24 cellular contexts compared by ENCODE assay signal in genomic region chr7:20053334-20054104, GRCh38.
A peak's percentile ranks its signal among the peaks of the same experiment; 100 is the strongest.
DNase-seq lines count a peak whose midpoint lies in the region; ATAC-seq and TF ChIP-seq lines count a peak whose summit lies in the region.
"Had no signal": no experiment of that assay in that cellular context is flagged by ENCODE, and none has a peak within 500 bp of the region (broad histone marks: within the 10 kb centered on the region; RNA-seq: fewer than 3 reads in every experiment).

No MANE protein-coding gene starts in this region.

- H2AK5ac ChIP-seq in trophoblast cell (ENCODE audit: low read length), result no peak overlapping the region

- peaks cover 16% of the 10 kb centered on the region for H3K9me3 Mint-ChIP-seq in endodermal cell

- H3K9ac ChIP-seq in HUES48 (ENCODE audit: low read depth, low read length) (no peak overlapping the region), endodermal cell (ENCODE audit: extremely low read depth, low read length, poor library complexity, severe bottlenecking) (no peak overlapping the region), iPS-18a (ENCODE audit: low read length) (peak overlapping the region; percentile 30), trophoblast cell (ENCODE audit: low read length) (no peak overlapping the region)

- H4K12ac ChIP-seq in trophoblast cell (ENCODE audit: low read depth, low read length), result no peak overlapping the region

- peaks cover 25% of the 10 kb centered on the region for H3K36me3 Mint-ChIP-seq in endodermal cell (ENCODE audit: low read depth)
- H3K36me3 Mint-ChIP-seq: CD8-positive, alpha-beta T cell had no signal

- no peak overlapping the region for H3K4me2 ChIP-seq in trophoblast cell (ENCODE audit: low read length)

- H3K27ac Mint-ChIP-seq in endodermal cell, result peak overlapping the region; percentile 9
- H3K27ac Mint-ChIP-seq: CD8-positive, alpha-beta T cell had no signal

- H3K27ac ChIP-seq in HUES48 (ENCODE audit: low read depth, low read length) (peak overlapping the region; percentile 91), endodermal cell (ENCODE audit: low read depth, low read length) (no peak overlapping the region), iPS-18a (ENCODE audit: low read length) (no peak overlapping the region), trophoblast cell (ENCODE audit: low read depth, low read length) (no peak overlapping the region), SJCRH30 (no peak overlapping the region), coronary artery (no peak overlapping the region)
- H3K27ac ChIP-seq: C4-2B had no signal

- H3K14ac ChIP-seq in trophoblast cell (ENCODE audit: low read length), result no peak overlapping the region

- H3K4me3 ChIP-seq in HUES48 (ENCODE audit: low read depth, low read length) (peak overlapping the region; percentile 42; the same call in 1 of the 2 replicates), endodermal cell (ENCODE audit: low read length) (no peak overlapping the region), iPS-18a (ENCODE audit: low read length) (peak overlapping the region; percentile 14), trophoblast cell (ENCODE audit: low read depth, low read length) (no peak overlapping the region), SJCRH30 (no peak overlapping the region), coronary artery (no peak overlapping the region)
- H3K4me3 ChIP-seq: GM12878 had no signal

- H3K4me1 ChIP-seq in HUES48 (ENCODE audit: control insufficient read depth, insufficient read depth, low read length) (peaks cover 57% of the 10 kb centered on the region), endodermal cell (ENCODE audit: control insufficient read depth, insufficient read depth, low read length) (no peaks in the 10 kb centered on the region), iPS-18a (ENCODE audit: control insufficient read depth, low read depth, low read length) (peaks cover 34% of the 10 kb centered on the region), trophoblast cell (ENCODE audit: control insufficient read depth in 1 of 2, insufficient read depth in 2 of 2, low read length in 2 of 2) (no peaks in the 10 kb centered on the region), SJCRH30 (no peaks in the 10 kb centered on the region)

- no peak overlapping the region for H3K4ac ChIP-seq in trophoblast cell (ENCODE audit: low read depth, low read length)

- TF ChIP-seq CTCF in endodermal cell (conservative IDR thresholded peaks at IDR 0.05) (no peak), coronary artery (IDR thresholded peaks at IDR 0.05) (no peak)

- no peak overlapping the region for H3K4me3 Mint-ChIP-seq in endodermal cell
- H3K4me3 Mint-ChIP-seq: CD8-positive, alpha-beta T cell had no signal

- 55 to 72% methylated on average over 5 to 7 of the region's 7 CpGs for WGBS in endodermal cell (ENCODE audit: insufficient coverage in 1 of 2, insufficient read length in 1 of 2), 2 experiments
- no CpG with 5 or more reads among the region's 7 CpGs for WGBS in trophoblast cell (ENCODE audit: extremely low coverage, insufficient coverage, insufficient read length)

- H3K23ac ChIP-seq in trophoblast cell (ENCODE audit: low read length), result no peak overlapping the region

- H2BK5ac ChIP-seq in trophoblast cell (ENCODE audit: low read depth, low read length, poor library complexity), result no peak overlapping the region

- no peaks in the 10 kb centered on the region for H3K27me3 Mint-ChIP-seq in endodermal cell (ENCODE audit: insufficient read depth)

- no peak overlapping the region for H2AFZ ChIP-seq in trophoblast cell (ENCODE audit: insufficient read depth, low read length, poor library complexity)

- peaks cover 31% of the 10 kb centered on the region for H3K4me1 Mint-ChIP-seq in endodermal cell

- no peak overlapping the region for H4K8ac ChIP-seq in trophoblast cell (ENCODE audit: low read depth, low read length)

- no peak overlapping the region for H4K91ac ChIP-seq in trophoblast cell (ENCODE audit: low read depth, low read length)

- no peaks in the 10 kb centered on the region for H3K79me2 ChIP-seq in trophoblast cell (ENCODE audit: control insufficient read depth, insufficient read depth, low read length, poor library complexity)

- H3K9me3 ChIP-seq in HUES48 (ENCODE audit: control insufficient read depth, insufficient read depth, low read length) (no peaks in the 10 kb centered on the region), endodermal cell (ENCODE audit: control insufficient read depth, low read length) (peaks cover 6% of the 10 kb centered on the region), iPS-18a (ENCODE audit: control insufficient read depth, low read depth, low read length) (no peaks in the 10 kb centered on the region), trophoblast cell (ENCODE audit: insufficient read depth, low read depth, low read length) (no peaks in the 10 kb centered on the region), SJCRH30 (replicated peaks) (no peaks in the 10 kb centered on the region)

- no peaks in the 10 kb centered on the region for H3K27me3 ChIP-seq in HUES48 (ENCODE audit: control insufficient read depth, insufficient read depth, low read length)
- no peaks in the 10 kb centered on the region for H3K27me3 ChIP-seq in endodermal cell (ENCODE audit: control insufficient read depth, insufficient read depth, low read length, poor library complexity, severe bottlenecking)
- H3K27me3 ChIP-seq in iPS-18a (ENCODE audit: control insufficient read depth, insufficient read depth, low read length), result no peaks in the 10 kb centered on the region
- no peaks in the 10 kb centered on the region for H3K27me3 ChIP-seq in trophoblast cell (ENCODE audit: insufficient read depth, low read length)
- H3K27me3 ChIP-seq in SJCRH30, result no peaks in the 10 kb centered on the region

- H2BK12ac ChIP-seq in trophoblast cell (ENCODE audit: low read length), result no peak overlapping the region

- H3K18ac ChIP-seq in trophoblast cell (ENCODE audit: low read length), result no peak overlapping the region

- ATAC-seq in left lobe of liver, result no peak
- ATAC-seq: CD8-positive, alpha-beta T cell; GM12878; HCT116; PC-3; SK-N-SH treated with all-trans-retinoic acid at 6 μM for 48 hours had no signal

- H3K36me3 ChIP-seq in HUES48 (ENCODE audit: control insufficient read depth, insufficient read depth, low read length) (no peaks in the 10 kb centered on the region), endodermal cell (ENCODE audit: control insufficient read depth, insufficient read depth, low read length) (no peaks in the 10 kb centered on the region), iPS-18a (ENCODE audit: control insufficient read depth, low read depth, low read length) (no peaks in the 10 kb centered on the region), trophoblast cell (ENCODE audit: control insufficient read depth in 1 of 2, insufficient read depth in 2 of 2, low read length in 2 of 2) (no peaks in the 10 kb centered on the region), SJCRH30 (no peaks in the 10 kb centered on the region)

- peak overlapping the region; percentile 72 for H2BK120ac ChIP-seq in trophoblast cell (ENCODE audit: insufficient read depth, low read length, poor library complexity)

- DNase-seq in endodermal cell, result peak; percentile 52
- DNase-seq in trophoblast cell, result no peak
- DNase-seq in SJCRH30, result no peak
- DNase-seq in NCI-H2081 treated with DMSO at 0.1 percent for 48 hours (lab: John Stamatoyannopoulos, UW), result no peak
- DNase-seq in left lobe of liver (ENCODE audit: low spot score), result no peak
- no peak for DNase-seq in coronary artery (ENCODE audit: low spot score)
- DNase-seq: CD8-positive, alpha-beta T cell; DMS 273 treated with DMSO at 0.1 percent for 48 hours; DMS79; EL; GDM1; NCI-H1092; NCI-H1417 treated with DMSO at 0.1 percent for 48 hours; NCI-H1694 treated with DMSO at 0.1 percent for 48 hours; NCI-H2081; NCI-H524; NCI-H774; PC-3 had no signal

- H3K79me1 ChIP-seq in trophoblast cell (ENCODE audit: low read length), result no peaks in the 10 kb centered on the region

Comparison
In these comparisons a context has a peak if more than half of its experiments do, and no peak if none do; other contexts are left out.
1. H3K4me3 ChIP-seq: peak in HUES48 (single experiment) and iPS-18a (single experiment); none in endodermal cell (single experiment), trophoblast cell (single experiment), SJCRH30 (single experiment) and coronary artery (single experiment).